In the genomic region with DNA sequence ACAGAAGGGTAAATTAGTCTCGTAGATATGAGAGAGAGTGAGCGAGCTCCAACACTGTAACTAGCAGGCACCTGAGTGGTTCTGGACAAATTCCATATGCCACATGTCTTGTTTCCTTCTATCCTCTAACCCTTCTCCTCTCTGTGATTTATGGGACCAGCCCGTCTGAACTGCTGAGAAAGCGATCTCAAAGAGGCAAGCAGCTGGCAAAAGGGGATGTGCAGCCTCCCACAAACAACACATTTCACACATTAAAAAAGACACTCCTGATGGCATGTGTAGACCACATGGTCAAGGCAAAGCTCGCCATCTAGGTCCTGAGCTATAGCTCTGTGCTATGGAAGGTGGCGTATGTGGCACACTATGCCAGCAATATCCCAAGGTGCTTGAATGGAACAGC, we compare ENCODE assay signal across 11 cellular contexts.
A peak's percentile ranks its signal among the peaks of the same experiment; 100 is the strongest.
DNase-seq lines count a peak whose midpoint lies in the region; ATAC-seq and TF ChIP-seq lines count a peak whose summit lies in the region.
"Had no signal": no experiment of that assay in that cellular context is flagged by ENCODE, and none has a peak within 500 bp of the region (broad histone marks: within the 10 kb centered on the region; RNA-seq: fewer than 3 reads in every experiment).

No MANE protein-coding gene starts in this region.

- TF ChIP-seq POLR2A in esophagus squamous epithelium (IDR thresholded peaks at IDR 0.05), result no peak
- TF ChIP-seq POLR2A in suprapubic skin (IDR thresholded peaks at IDR 0.05), result no peak

- H3K36me3 ChIP-seq in esophagus squamous epithelium (no peaks in the 10 kb centered on the region), suprapubic skin (no peaks in the 10 kb centered on the region)

- DNase-seq in activated T-cell treated with anti-CD3 and anti-CD28 coated beads, Interleukin-2, amount 50 U/mL, for 72 hours, result no peak
- DNase-seq in activated T-cell treated with anti-CD3 and anti-CD28 coated beads, Interleukin-2, amount 50 U/mL, for 1 hour, result no peak
- DNase-seq in RWPE1 (ENCODE audit: low spot score), result no peak
- DNase-seq in esophagus squamous epithelium (lab: John Stamatoyannopoulos, UW), result no peak
- no peak for DNase-seq in suprapubic skin (ENCODE audit: low spot score in 2 of 2)
- DNase-seq in superior temporal gyrus (ENCODE audit: extremely low spot score), result no peak
- no peak for DNase-seq in dedifferentiated amniotic fluid mesenchymal stem cell (ENCODE audit: extremely low spot score)
- DNase-seq: hippocampal formation, T1000 had no signal

- H3K4me1 ChIP-seq in esophagus squamous epithelium (peaks cover 12 to 40% (median 30%) of the 10 kb centered on the region in 3 donors), suprapubic skin (peaks cover 24% of the 10 kb centered on the region)
- H3K4me1 ChIP-seq: psoas muscle had no signal

- H3K27me3 ChIP-seq in esophagus squamous epithelium (no peaks in the 10 kb centered on the region), suprapubic skin (no peaks in the 10 kb centered on the region)

- peaks cover 22 to 24% of the 10 kb centered on the region in 2 donors for H3K36me3 Mint-ChIP-seq in activated T-cell treated with anti-CD3 and anti-CD28 coated beads, Interleukin-2, amount 50 U/mL, for 72 hours (ENCODE audit: insufficient read depth in 2 of 2)

- H3K9me3 Mint-ChIP-seq in activated T-cell treated with anti-CD3 and anti-CD28 coated beads, Interleukin-2, amount 50 U/mL, for 72 hours, result peaks cover 10 to 16% of the 10 kb centered on the region in 2 donors

- TF ChIP-seq CTCF in RWPE1 (conservative IDR thresholded peaks at IDR 0.05; ENCODE audit: low read depth) (no peak), esophagus squamous epithelium (IDR thresholded peaks at IDR 0.05) (no peak), suprapubic skin (IDR thresholded peaks at IDR 0.05) (no peak)

- no peaks in the 10 kb centered on the region for H3K9me3 ChIP-seq in esophagus squamous epithelium
- H3K9me3 ChIP-seq in suprapubic skin, result no peaks in the 10 kb centered on the region
- H3K9me3 ChIP-seq: psoas muscle had no signal

- no peak for ATAC-seq in activated T-cell treated with anti-CD3 and anti-CD28 coated beads, Interleukin-2, amount 50 U/mL, for 72 hours (replicated peaks in 1 of 2)
- ATAC-seq in HG02970 (IDR thresholded peaks at IDR 0.05; ENCODE audit: low FRiP score, unreplicated experiment), result no peak

- POLR2A ChIA-PET in RWPE1 (lab: Yijun Ruan, JAX; ENCODE audit: low non-redundant PET), result no interaction called here

- peaks cover 5% of the 10 kb centered on the region for H3K27me3 Mint-ChIP-seq in activated T-cell treated with anti-CD3 and anti-CD28 coated beads, Interleukin-2, amount 50 U/mL, for 72 hours (ENCODE audit: low read depth)

- intact Hi-C loops in esophagus squamous epithelium (cut with DNase I), result no loop called here

- H3K27ac ChIP-seq in RWPE1, result peak overlapping the region; percentile 82
- H3K27ac ChIP-seq in esophagus squamous epithelium, result peak overlapping the region; percentile 70 to 84 (median 76)
- H3K27ac ChIP-seq in suprapubic skin, result peak overlapping the region; percentile 73
- H3K27ac ChIP-seq: psoas muscle had no signal

- peak overlapping the region in 1 of 4 donors; percentile 16 for H3K4me3 ChIP-seq in esophagus squamous epithelium
- no peak overlapping the region for H3K4me3 ChIP-seq in suprapubic skin
- H3K4me3 ChIP-seq: psoas muscle had no signal

- WGBS in esophagus squamous epithelium, 2 donors, result 38 to 41% methylated on average over 6 of the region's 6 CpGs
- WGBS in suprapubic skin, result 29% methylated on average over 6 of the region's 6 CpGs

- H3K4me1 Mint-ChIP-seq in activated T-cell treated with anti-CD3 and anti-CD28 coated beads, Interleukin-2, amount 50 U/mL, for 72 hours (ENCODE audit: low read depth), result peaks cover 50% of the 10 kb centered on the region

- CTCF ChIA-PET in RWPE1 (lab: Yijun Ruan, JAX), result interaction anchor here (0.9 kb wide), 1 partner anchor 370 kb away, joined by 3 read pairs; no protein-coding TSS in a partner anchor

- TF ChIP-seq EP300 in suprapubic skin (IDR thresholded peaks at IDR 0.05), result no peak

- peak overlapping the region; percentile 87 for H3K27ac Mint-ChIP-seq in activated T-cell treated with anti-CD3 and anti-CD28 coated beads, Interleukin-2, amount 50 U/mL, for 72 hours

- peak overlapping the region; percentile 31 to 41 for H3K4me3 Mint-ChIP-seq in activated T-cell treated with anti-CD3 and anti-CD28 coated beads, Interleukin-2, amount 50 U/mL, for 72 hours
